In genomic region chr14:103014466-103015319, GRCh38 we compare ENCODE assay signal across 10 cellular contexts. TPM values are rescaled to one million over a fixed set of nuclear protein-coding genes. Genes with fewer than 3 reads are reported as not detected.
A peak's percentile ranks its signal among the peaks of the same experiment; 100 is the strongest.
DNase-seq lines count a peak whose midpoint lies in the region; ATAC-seq and TF ChIP-seq lines count a peak whose summit lies in the region.
"Had no signal": no experiment of that assay in that cellular context is flagged by ENCODE, and none has a peak within 500 bp of the region (broad histone marks: within the 10 kb centered on the region; RNA-seq: fewer than 3 reads in every experiment).

No MANE protein-coding gene starts in this region.

- peaks cover 11% of the 10 kb centered on the region for H3K4me1 Mint-ChIP-seq in activated T-cell treated with anti-CD3 and anti-CD28 coated beads, Interleukin-2, amount 50 U/mL, for 72 hours (ENCODE audit: low read depth)
- H3K4me1 Mint-ChIP-seq in activated T-cell treated with anti-CD3 and anti-CD28 coated beads, Interleukin-2, amount 50 U/mL, for 4 hours (ENCODE audit: low read depth): peaks cover 7% of the 10 kb centered on the region

- no TSS peak for BruUV-seq in Panc1 (replicated peaks; lab: Mats Ljungman, UMichigan)

- in situ Hi-C loops in Panc1 (cut with HindIII; ENCODE audit: low pct_unique_long_range_greater_than_20kb, low sequenced_read_pairs): no loop called here

- H3K4me1 ChIP-seq in Panc1 (ENCODE audit: control insufficient read depth, insufficient read depth, low read length): peaks cover 42% of the 10 kb centered on the region
- H3K4me1 ChIP-seq: BE2C had no signal

- peak overlapping the region; percentile 21 for H3K27ac Mint-ChIP-seq in activated T-cell treated with anti-CD3 and anti-CD28 coated beads, Interleukin-2, amount 50 U/mL, for 72 hours

- peaks cover 6% of the 10 kb centered on the region for H3K27me3 Mint-ChIP-seq in activated T-cell treated with anti-CD3 and anti-CD28 coated beads, Interleukin-2, amount 50 U/mL, for 72 hours (ENCODE audit: low read depth)
- H3K27me3 Mint-ChIP-seq in activated T-cell treated with anti-CD3 and anti-CD28 coated beads, Interleukin-2, amount 50 U/mL, for 4 hours (ENCODE audit: low read depth): peaks cover 8% of the 10 kb centered on the region

- intact Hi-C loops in Panc1 (cut with micrococcal nuclease; ENCODE audit: unreplicated experiment): no loop called here

- no peaks in the 10 kb centered on the region for H3K9me3 Mint-ChIP-seq in activated T-cell treated with anti-CD3 and anti-CD28 coated beads, Interleukin-2, amount 50 U/mL, for 72 hours
- no peaks in the 10 kb centered on the region for H3K9me3 Mint-ChIP-seq in activated T-cell treated with anti-CD3 and anti-CD28 coated beads, Interleukin-2, amount 50 U/mL, for 4 hours

- peak overlapping the region; percentile 7 to 43 for H3K4me3 Mint-ChIP-seq in activated T-cell treated with anti-CD3 and anti-CD28 coated beads, Interleukin-2, amount 50 U/mL, for 72 hours
- H3K4me3 Mint-ChIP-seq in activated T-cell treated with anti-CD3 and anti-CD28 coated beads, Interleukin-2, amount 50 U/mL, for 4 hours: no peak overlapping the region

- no peak for DNase-seq in activated T-cell treated with anti-CD3 and anti-CD28 coated beads, Interleukin-2, amount 50 U/mL, for 72 hours
- DNase-seq in activated T-cell treated with anti-CD3 and anti-CD28 coated beads, Interleukin-2, amount 50 U/mL, for 4 hours: no peak
- no peak for DNase-seq in Panc1 (ENCODE audit: low read depth, low spot score)
- peak; percentile 59 for DNase-seq in fibroblast of villous mesenchyme (ENCODE audit: low read depth)
- DNase-seq in superior temporal gyrus (ENCODE audit: extremely low spot score): peak; percentile 55
- DNase-seq in omental fat pad (ENCODE audit: low spot score): no peak
- no peak for DNase-seq in OCI-M2 (lab: John Stamatoyannopoulos, UW; ENCODE audit: unreplicated experiment)
- DNase-seq: BE2C, NCI-H446 had no signal

- POLR2A ChIA-PET in Panc1 (lab: Charles Lee): no interaction called here

- H3K4me3 ChIP-seq in Panc1 (ENCODE audit: low read depth in 2 of 2, low read length in 2 of 2) (no peak overlapping the region), fibroblast of villous mesenchyme (ENCODE audit: low read depth, low read length) (no peak overlapping the region)

- no peaks in the 10 kb centered on the region for H3K27me3 ChIP-seq in Panc1 (ENCODE audit: control insufficient read depth, insufficient read depth, low read length)
- H3K27me3 ChIP-seq: BE2C had no signal

- no peaks in the 10 kb centered on the region for H3K36me3 ChIP-seq in Panc1 (ENCODE audit: control insufficient read depth, insufficient read depth, low read length)
- H3K36me3 ChIP-seq: BE2C had no signal

- ATAC-seq in activated T-cell treated with anti-CD3 and anti-CD28 coated beads, Interleukin-2, amount 50 U/mL, for 72 hours (replicated peaks in 1 of 2): peak; percentile 18 to 32
- no peak for ATAC-seq in activated T-cell treated with anti-CD3 and anti-CD28 coated beads, Interleukin-2, amount 50 U/mL, for 4 hours
- ATAC-seq in Panc1 (no peak), GM18519 (IDR thresholded peaks at IDR 0.05; ENCODE audit: low FRiP score, unreplicated experiment) (no peak), omental fat pad (ENCODE audit: low FRiP score) (no peak)

- peak overlapping the region; percentile 66; the same call in 1 of the 2 replicates for H3K27ac ChIP-seq in Panc1 (ENCODE audit: low read length)

- TF ChIP-seq CTCF in Panc1 (IDR thresholded peaks at IDR 0.05) (no peak), fibroblast of villous mesenchyme (IDR thresholded peaks at IDR 0.05; ENCODE audit: insufficient read depth, low read depth, low read length) (no peak), omental fat pad (IDR thresholded peaks at IDR 0.05) (no peak)

- no peaks in the 10 kb centered on the region for H3K9me3 ChIP-seq in Panc1 (ENCODE audit: control insufficient read depth, insufficient read depth, low read depth, low read length)
- H3K9me3 ChIP-seq: BE2C had no signal

- CTCF ChIA-PET in Panc1 (lab: Charles Lee): no interaction called here

- H3K36me3 Mint-ChIP-seq in activated T-cell treated with anti-CD3 and anti-CD28 coated beads, Interleukin-2, amount 50 U/mL, for 72 hours (ENCODE audit: insufficient read depth in 2 of 2): no peaks in the 10 kb centered on the region
- H3K36me3 Mint-ChIP-seq in activated T-cell treated with anti-CD3 and anti-CD28 coated beads, Interleukin-2, amount 50 U/mL, for 4 hours (ENCODE audit: insufficient read depth): no peaks in the 10 kb centered on the region

RNA-seq across cellular contexts. Expression of gene CDC42BPB, which starts 42.7 kb away (rescaled TPM):
- 1 to 10 TPM; 3.7 to 5.4 TPM for total RNA-seq in activated T-cell treated with anti-CD3 and anti-CD28 coated beads, Interleukin-2, amount 50 U/mL, for 72 hours
- total RNA-seq in activated T-cell treated with anti-CD3 and anti-CD28 coated beads, Interleukin-2, amount 50 U/mL, for 4 hours: 1 to 10 TPM; 2.8 to 6.6 (median 5.1) TPM
- 84.4 TPM for total RNA-seq in Panc1 (2021; ENCODE audit: unreplicated experiment)
- 80.5 TPM for polyA plus RNA-seq in Panc1 (2012; ENCODE audit: insufficient read length)
- total RNA-seq in fibroblast of villous mesenchyme: 104 and 122 TPM in 2 replicates
- 100 to 1,000 TPM in 3 of 4 donors, 10 to 100 TPM in 1; 63.7 to 131 (median 113) TPM for total RNA-seq in omental fat pad

Comparison
In these comparisons a context has a peak if more than half of its experiments do, and no peak if none do; other contexts are left out.
1. ATAC-seq: peak in activated T-cell treated with anti-CD3 and anti-CD28 coated beads, Interleukin-2, amount 50 U/mL, for 72 hours (2 of 2); none in activated T-cell treated with anti-CD3 and anti-CD28 coated beads, Interleukin-2, amount 50 U/mL, for 4 hours (0 of 2), Panc1 (single experiment), GM18519 (single experiment) and omental fat pad (single experiment).
2. DNase-seq: peak in fibroblast of villous mesenchyme (single experiment) and superior temporal gyrus (single experiment); none in activated T-cell treated with anti-CD3 and anti-CD28 coated beads, Interleukin-2, amount 50 U/mL, for 72 hours (0 of 2), activated T-cell treated with anti-CD3 and anti-CD28 coated beads, Interleukin-2, amount 50 U/mL, for 4 hours (single experiment), Panc1 (single experiment), omental fat pad (single experiment) and OCI-M2 (single experiment).
3. RNA of gene CDC42BPB, which starts 42.7 kb away (total RNA-seq): 63.7 to 131 TPM in omental fat pad, 104 to 122 TPM in fibroblast of villous mesenchyme and 84.4 TPM in Panc1 (single experiment); 3.7 to 5.4 TPM in activated T-cell treated with anti-CD3 and anti-CD28 coated beads, Interleukin-2, amount 50 U/mL, for 72 hours and 2.8 to 6.6 TPM in activated T-cell treated with anti-CD3 and anti-CD28 coated beads, Interleukin-2, amount 50 U/mL, for 4 hours; every median in the first group is over 4 times any median in the second.